Comparison of ENCODE assay signal across 1 cellular context in genomic region chr6:140446241-140446640, GRCh38.
TF ChIP-seq lines count a peak whose summit lies in the region.

No MANE protein-coding gene starts in this region.

TF ChIP-seq in IMR-90, 13 proteins besides CTCF, POLR2A, EP300 and RAD21:
- TF ChIP-seq, protein P1, sequence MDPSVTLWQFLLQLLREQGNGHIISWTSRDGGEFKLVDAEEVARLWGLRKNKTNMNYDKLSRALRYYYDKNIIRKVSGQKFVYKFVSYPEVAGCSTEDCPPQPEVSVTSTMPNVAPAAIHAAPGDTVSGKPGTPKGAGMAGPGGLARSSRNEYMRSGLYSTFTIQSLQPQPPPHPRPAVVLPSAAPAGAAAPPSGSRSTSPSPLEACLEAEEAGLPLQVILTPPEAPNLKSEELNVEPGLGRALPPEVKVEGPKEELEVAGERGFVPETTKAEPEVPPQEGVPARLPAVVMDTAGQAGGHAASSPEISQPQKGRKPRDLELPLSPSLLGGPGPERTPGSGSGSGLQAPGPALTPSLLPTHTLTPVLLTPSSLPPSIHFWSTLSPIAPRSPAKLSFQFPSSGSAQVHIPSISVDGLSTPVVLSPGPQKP (IDR thresholded peaks at IDR 0.05; ENCODE audit: borderline replicate concordance, low read depth, low read length), result no peak
- TF ChIP-seq CEBPB (IDR thresholded peaks at IDR 0.05; ENCODE audit: low read depth, low read length) (no peak), RCOR1 (IDR thresholded peaks at IDR 0.05; ENCODE audit: insufficient replicate concordance, low read length) (no peak), USF2 (IDR thresholded peaks at IDR 0.05; ENCODE audit: low read depth, low read length) (no peak), FOS (IDR thresholded peaks at IDR 0.05; ENCODE audit: low read depth, low read length) (no peak), MAFK (IDR thresholded peaks at IDR 0.05; ENCODE audit: low read depth, low read length) (no peak), BHLHE40 (IDR thresholded peaks at IDR 0.05; ENCODE audit: low read depth, low read length) (no peak), MAZ (IDR thresholded peaks at IDR 0.05; ENCODE audit: borderline replicate concordance, low read depth, low read length) (no peak), CHD1 (IDR thresholded peaks at IDR 0.05; ENCODE audit: low read depth, low read length) (no peak), SMC3 (IDR thresholded peaks at IDR 0.05; ENCODE audit: low read depth, low read length) (no peak)
